Comparison of ENCODE assay signal across 8 cellular contexts in the genomic region with DNA sequence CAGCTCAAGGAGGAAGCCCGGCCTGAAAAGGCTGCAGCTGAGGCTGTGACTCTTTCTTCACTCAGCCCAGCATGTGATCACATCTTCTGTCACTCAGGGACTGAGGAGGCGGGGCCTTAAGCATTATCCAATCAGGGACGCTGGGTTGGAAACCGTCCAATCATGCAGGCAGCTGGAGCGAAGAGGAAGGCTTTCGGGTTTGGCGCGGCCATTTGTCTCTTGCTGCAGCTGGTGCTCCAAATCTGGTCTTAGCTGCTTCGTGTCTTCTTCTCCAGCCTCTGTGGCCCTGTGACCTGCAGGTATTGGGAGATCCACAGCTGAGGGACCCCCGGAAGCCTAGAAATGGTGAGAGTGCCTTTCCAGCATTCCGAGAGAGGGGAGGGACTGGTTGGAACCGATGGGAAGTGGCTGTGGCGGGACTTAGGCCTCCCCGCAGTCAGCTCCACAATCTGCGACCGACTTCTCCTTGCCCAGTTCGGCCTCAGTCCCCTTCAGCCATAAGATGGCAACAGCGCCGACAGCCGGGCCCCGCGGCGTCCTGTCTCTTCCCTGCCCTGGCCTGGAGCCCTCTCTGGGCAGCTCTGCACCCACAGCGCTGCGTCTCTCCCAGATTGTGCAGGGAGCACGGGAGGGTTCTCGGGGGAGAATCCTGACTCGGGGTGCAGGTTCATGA. TPM values are rescaled to one million over a fixed set of nuclear protein-coding genes. Genes with fewer than 3 reads are reported as not detected.
DNase-seq lines count a peak whose midpoint lies in the region; ATAC-seq, FAIRE-seq and TF ChIP-seq lines count a peak whose summit lies in the region.

A gene (plus strand): TSS at position 210 of the 673 bp plus-strand sequence. CDS start 133 bp downstream, at position 343.

- H3K9me3 Mint-ChIP-seq in activated CD4-positive, alpha-beta T cell treated with anti-CD3 and anti-CD28 coated beads, Interleukin-2, amount 10 ng/mL, durations not matched to agents 7 days and 5 days = peaks cover 31% of the 10 kb centered on the region

- peaks cover 44% of the 10 kb centered on the region for H3K36me3 Mint-ChIP-seq in activated CD4-positive, alpha-beta T cell treated with anti-CD3 and anti-CD28 coated beads, Interleukin-2, amount 10 ng/mL, durations not matched to agents 7 days and 5 days (ENCODE audit: low read depth)

- BruUV-seq in HepG2 (replicated peaks; lab: Mats Ljungman, UMichigan) = TSS peak; percentile 58

- no peaks in the 10 kb centered on the region for H4K20me1 ChIP-seq in HepG2 (ENCODE audit: insufficient read depth, low read length)

- H3K27ac Mint-ChIP-seq in activated CD4-positive, alpha-beta T cell treated with anti-CD3 and anti-CD28 coated beads, Interleukin-2, amount 10 ng/mL, durations not matched to agents 7 days and 5 days = peak within 1 kb of the TSS; percentile 85

- H3K27ac ChIP-seq in HepG2 (ENCODE audit: extremely low read length, insufficient read depth, low read length) = peak within 1 kb of the TSS; percentile 67

- H2AFZ ChIP-seq in HepG2 (ENCODE audit: low read length) = no peak within 1 kb of the TSS

- H3K4me2 ChIP-seq in HepG2 (ENCODE audit: low read depth, low read length) = peak within 1 kb of the TSS; percentile 66

- peaks cover 8% of the 10 kb centered on the region for H3K4me1 ChIP-seq in HepG2 (ENCODE audit: insufficient read depth, low read length)

- no peak for TF ChIP-seq RAD21 in HepG2 (CRISPR knock-in tag; IDR thresholded peaks at IDR 0.05)

- H3K4me3 ChIP-seq in HepG2 (replicated peaks in 1 of 3; ENCODE audit: insufficient read depth in 1 of 3, low read depth in 2 of 3, low read length in 3 of 3) = peak within 1 kb of the TSS; percentile 63 to 69 (median 69)

- H3K27me3 Mint-ChIP-seq in activated CD4-positive, alpha-beta T cell treated with anti-CD3 and anti-CD28 coated beads, Interleukin-2, amount 10 ng/mL, durations not matched to agents 7 days and 5 days = no peaks in the 10 kb centered on the region

- intact Hi-C loops in HepG2 (cut with micrococcal nuclease; ENCODE audit: unreplicated experiment) = no loop called here

- peak within 1 kb of the TSS; percentile 89 for H3K4me3 Mint-ChIP-seq in activated CD4-positive, alpha-beta T cell treated with anti-CD3 and anti-CD28 coated beads, Interleukin-2, amount 10 ng/mL, durations not matched to agents 7 days and 5 days

- WGBS in HepG2 (ENCODE audit: low lambda C conversion rate) = 27% methylated on average over 12 of the region's 28 CpGs

- H3K27me3 ChIP-seq in HepG2 (ENCODE audit: control insufficient read depth in 1 of 2, insufficient read depth in 2 of 2, low read length in 2 of 2) = no peaks in the 10 kb centered on the region

- in situ Hi-C loops in Caki2 (cut with HindIII; ENCODE audit: low pct_unique_long_range_greater_than_20kb, low sequenced_read_pairs) (no loop called here), HepG2 (cut with HindIII; ENCODE audit: extremely low pct_ligation_motif_present, low pct_unique_long_range_greater_than_20kb) (no loop called here)

- ATAC-seq in GM21447 (IDR thresholded peaks at IDR 0.05; ENCODE audit: unreplicated experiment) (peak; percentile 96), HepG2 (peak; percentile 94)

- H3K79me2 ChIP-seq in HepG2 (ENCODE audit: insufficient read depth, low read length) = peaks cover 6% of the 10 kb centered on the region

- DNase-seq in Caki2 (ENCODE audit: low read depth) (peak; percentile 77), LHCN-M2 (ENCODE audit: low read depth) (peak; percentile 27), dermis microvascular lymphatic vessel endothelial cell (ENCODE audit: low read depth in 2 of 2) (peak; percentile 82 to 91), HepG2 (ENCODE audit: low spot score) (peak; percentile 88), HEK293T (ENCODE audit: extremely low spot score) (no peak)
- DNase-seq in activated CD4-positive, alpha-beta T cell treated with anti-CD3 and anti-CD28 coated beads, Interleukin-2, amount 10 ng/mL, durations not matched to agents 7 days and 5 days = peak; percentile 93
- DNase-seq in stimulated activated CD4-positive, alpha-beta T cell treated with anti-CD3 and anti-CD28 coated beads, Interleukin-1b, Interleukin-23, amount 100 ng/mL, for 48 hours = peak; percentile 92

- CTCF ChIA-PET in activated CD4-positive, alpha-beta T cell treated with anti-CD3 and anti-CD28 coated beads, Interleukin-2, amount 10 ng/mL, durations not matched to agents 7 days and 5 days (lab: Charles Lee) = interaction anchor here (0.5 to 2.3 kb wide), 3 partner anchors 39 to 365 kb away, joined by 3 to 8 read pairs (median 5); a partner anchor contains a TSS
- CTCF ChIA-PET in HepG2 (lab: Yijun Ruan, JAX; ENCODE audit: low intra/inter-chr PET ratio, low total read pairs) (no interaction called here), HEK293T (lab: Yijun Ruan, JAX) (no interaction called here)

- peaks cover 19% of the 10 kb centered on the region for H3K4me1 Mint-ChIP-seq in activated CD4-positive, alpha-beta T cell treated with anti-CD3 and anti-CD28 coated beads, Interleukin-2, amount 10 ng/mL, durations not matched to agents 7 days and 5 days

- TF ChIP-seq EP300 in HepG2 (IDR thresholded peaks at IDR 0.05; ENCODE audit: low read depth in 2 of 2, low read length in 2 of 2) = no peak
- TF ChIP-seq EP300 in HepG2 (CRISPR knock-in tag; IDR thresholded peaks at IDR 0.05; ENCODE audit: borderline replicate concordance) = no peak

- FAIRE-seq in HepG2 (lab: Jason Lieb, UNC) = no peak

- TF ChIP-seq CTCF in HepG2 (CRISPR knock-in tag; IDR thresholded peaks at IDR 0.05) = 0 out of 2 replicates have a peak, but pooled peaks have one; percentile 26

- POLR2A ChIA-PET in activated CD4-positive, alpha-beta T cell treated with anti-CD3 and anti-CD28 coated beads, Interleukin-2, amount 10 ng/mL, durations not matched to agents 7 days and 5 days (lab: Charles Lee) = interaction anchor here (1.0 to 1.4 kb wide), 2 partner anchors 38 to 89 kb away, joined by 3 to 4 read pairs; a partner anchor contains a TSS
- POLR2A ChIA-PET in HepG2 (lab: Yijun Ruan, JAX) (interaction anchor here (1.1 to 3.6 kb wide), 2 partner anchors 26 to 39 kb away, joined by 5 to 17 read pairs; a partner anchor contains a TSS), HEK293T (lab: Yijun Ruan, JAX) (no interaction called here)

- no peaks in the 10 kb centered on the region; a peak in 1 of 5 replicates for H3K36me3 ChIP-seq in HepG2 (replicated peaks in 1 of 2; ENCODE audit: control insufficient read depth in 1 of 2, insufficient read depth in 2 of 2, low read length in 2 of 2)

- H3K9me3 ChIP-seq in HepG2 (ENCODE audit: low read length) = peaks cover 46% of the 10 kb centered on the region

- TF ChIP-seq POLR2A in HepG2 (IDR thresholded peaks at IDR 0.05; ENCODE audit: insufficient read depth in 1 of 2, low read depth in 2 of 2, low read length in 2 of 2) = peak; percentile 38; a peak in 1 of 4 replicates

- H3K9ac ChIP-seq in HepG2 (ENCODE audit: insufficient read depth, low read depth, low read length) = peak within 1 kb of the TSS; percentile 55

TF ChIP-seq in HepG2, 621 proteins besides CTCF, POLR2A, EP300 and RAD21 (continues in another document):
- TF ChIP-seq, protein P1, sequence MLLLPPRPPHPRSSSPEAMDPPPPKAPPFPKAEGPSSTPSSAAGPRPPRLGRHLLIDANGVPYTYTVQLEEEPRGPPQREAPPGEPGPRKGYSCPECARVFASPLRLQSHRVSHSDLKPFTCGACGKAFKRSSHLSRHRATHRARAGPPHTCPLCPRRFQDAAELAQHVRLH (CRISPR knock-in tag; IDR thresholded peaks at IDR 0.05; ENCODE audit: borderline replicate concordance, low read depth) = no peak

TF ChIP-seq in HEK293T, 16 proteins besides CTCF, POLR2A, EP300 and RAD21:
- TF ChIP-seq ARNT (IDR thresholded peaks at IDR 0.05) (no peak), LEF1 (IDR thresholded peaks at IDR 0.05; ENCODE audit: borderline replicate concordance) (no peak), CTBP1 (IDR thresholded peaks at IDR 0.05; ENCODE audit: borderline replicate concordance) (no peak), SP1 (IDR thresholded peaks at IDR 0.05) (no peak), BHLHE40 (IDR thresholded peaks at IDR 0.05; ENCODE audit: borderline replicate concordance) (no peak), FOXM1 (IDR thresholded peaks at IDR 0.05; ENCODE audit: borderline replicate concordance) (no peak), ZNF384 (IDR thresholded peaks at IDR 0.05) (no peak)

RNA-seq across cellular contexts. Expression of the gene that starts here (rescaled TPM):
- total RNA-seq in Caki2 (2014; rRNA removed; shearing (Covaris generic); ENCODE audit: low replicate concordance) = 0.88 TPM in 1 of 2 replicates, not detected in the other
- 0.11 and 0.32 TPM in 2 replicates for total RNA-seq in LHCN-M2 (2014; rRNA removed)
- polyA plus RNA-seq in LHCN-M2 (2012) = not detected
- 10 to 100 TPM; 11.0 to 12.3 TPM for total RNA-seq in activated CD4-positive, alpha-beta T cell treated with anti-CD3 and anti-CD28 coated beads, Interleukin-2, amount 10 ng/mL, durations not matched to agents 7 days and 5 days
- 0.63 and 0.77 TPM in 2 replicates for total RNA-seq in dermis microvascular lymphatic vessel endothelial cell
- 3.8 and 4.0 TPM in 2 replicates for total RNA-seq in HepG2 (2016; rRNA removed; fragmentation: Illumina TruSeq; extraction: Trizol)
- total RNA-seq in HepG2 (2016; cell fraction: cytosol; rRNA removed; fragmentation: Illumina TruSeq; extraction: Trizol; ENCODE audit: low read depth) = 1.7 and 2.1 TPM in 2 replicates
- 4.3 and 4.9 TPM in 2 replicates for total RNA-seq in HepG2 (2016; cell fraction: insoluble cytoplasmic fraction; rRNA removed; fragmentation: Illumina TruSeq; extraction: Trizol)
- total RNA-seq in HepG2 (2016; cell fraction: membrane; rRNA removed; fragmentation: Illumina TruSeq; extraction: Trizol) = 2.7 and 3.0 TPM in 2 replicates
- 6.1 and 8.8 TPM in 2 replicates for total RNA-seq in HepG2 (2016; cell fraction: nucleus; rRNA removed; fragmentation: Illumina TruSeq; extraction: Trizol)
- polyA plus RNA-seq in HepG2 (2011; rRNA removed) = 1.4 and 2.1 TPM in 2 replicates
- polyA plus RNA-seq in HepG2 (2011; cell fraction: cytosol; rRNA removed) = 1.1 and 1.3 TPM in 2 replicates
- polyA plus RNA-seq in HepG2 (2011; cell fraction: nucleus; rRNA removed) = 2.9 and 3.2 TPM in 2 replicates
- 0.97 and 1.4 TPM in 2 replicates for polyA plus RNA-seq in HepG2 (2012)
- polyA plus RNA-seq in HepG2 (2016; cell fraction: cytosol; fragmentation: Illumina TruSeq; extraction: Trizol; ENCODE audit: low read depth) = 0.36 and 0.53 TPM in 2 replicates
- 2.7 and 3.8 TPM in 2 replicates for polyA plus RNA-seq in HepG2 (2016; cell fraction: insoluble cytoplasmic fraction; fragmentation: Illumina TruSeq; extraction: Trizol; ENCODE audit: low read depth)
- 0.69 and 1.7 TPM in 2 replicates for polyA plus RNA-seq in HepG2 (2016; cell fraction: membrane; fragmentation: Illumina TruSeq; extraction: Trizol; ENCODE audit: low read depth)
- polyA plus RNA-seq in HepG2 (2016; cell fraction: nucleus; fragmentation: Illumina TruSeq; extraction: Trizol; ENCODE audit: insufficient read depth, low read depth) = 12.1 and 12.9 TPM in 2 replicates
- 2.0 TPM in 1 of 2 replicates, not detected in the other for polyA minus RNA-seq in HepG2 (2011; rRNA and poly(A)+ RNA removed; ENCODE audit: low replicate concordance)
- 1.7 and 1.8 TPM in 2 replicates for polyA minus RNA-seq in HepG2 (2011; cell fraction: cytosol; rRNA and poly(A)+ RNA removed)
- 6.5 and 6.7 TPM in 2 replicates for polyA minus RNA-seq in HepG2 (2011; cell fraction: nucleus; rRNA and poly(A)+ RNA removed)

Comparison
In these comparisons a context has a peak if more than half of its experiments do, and no peak if none do; other contexts are left out.
1. Peak in DNase-seq in Caki2; RNA of the gene not detected or under 1 TPM.
2. Peak in DNase-seq in LHCN-M2; RNA of the gene not detected or under 1 TPM.
3. Peak in DNase-seq in dermis microvascular lymphatic vessel endothelial cell; RNA of the gene not detected or under 1 TPM.